In the genomic region with DNA sequence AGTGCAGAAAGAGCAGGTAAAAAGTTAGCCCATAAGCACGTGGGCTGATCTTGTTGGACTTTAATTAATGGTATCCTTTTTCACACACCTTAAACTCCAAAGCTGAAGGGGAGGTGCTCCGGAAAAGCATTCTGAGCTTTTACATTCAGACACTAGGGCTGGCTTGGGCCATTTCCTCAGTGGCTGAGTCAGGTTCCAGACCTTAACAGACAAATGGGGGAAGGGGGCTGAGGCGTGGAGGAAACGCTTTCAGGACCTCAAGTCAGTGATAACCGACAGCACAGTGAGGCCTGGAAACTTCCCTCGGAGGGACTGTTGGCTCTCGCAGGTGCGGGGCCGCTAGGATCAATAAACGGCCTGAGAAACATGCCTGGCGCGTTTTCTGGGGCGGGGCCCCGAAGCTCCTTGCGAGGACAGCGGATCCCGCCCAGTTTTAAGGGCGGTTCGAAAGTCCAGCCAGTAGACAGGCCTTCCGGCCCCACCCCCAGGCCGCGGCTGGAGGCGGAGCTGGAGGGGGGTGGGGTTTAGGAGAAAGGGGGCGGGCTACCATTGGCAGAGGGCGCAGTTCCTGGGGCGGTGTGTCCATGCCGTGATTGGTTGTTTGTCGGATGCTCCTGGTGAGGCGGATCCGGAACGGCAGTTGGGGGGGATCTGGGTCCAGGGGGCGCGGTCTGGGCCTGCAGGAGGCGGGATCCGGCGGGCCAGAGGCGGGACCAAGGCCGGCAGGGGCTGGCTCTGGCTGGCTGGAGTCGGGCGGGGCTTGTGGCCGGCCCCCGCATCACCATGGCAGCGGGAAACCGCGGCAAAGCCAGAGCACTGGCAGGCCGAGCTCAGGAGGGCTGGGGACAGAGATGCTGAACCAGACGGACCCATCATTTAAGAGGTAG, we compare ENCODE assay signal across 8 cellular contexts. TPM values are rescaled to one million over a fixed set of nuclear protein-coding genes. Genes with fewer than 3 reads are reported as not detected.
DNase-seq lines count a peak whose midpoint lies in the region; ATAC-seq, FAIRE-seq and TF ChIP-seq lines count a peak whose summit lies in the region.

No MANE protein-coding gene starts in this region.

- H3K9me3 Mint-ChIP-seq in Calu3 (ENCODE audit: low read depth, unreplicated experiment) = no peaks in the 10 kb centered on the region

- peak overlapping the region; percentile 70 for H3K4me3 Mint-ChIP-seq in Calu3 (ENCODE audit: low read depth, unreplicated experiment)

- H3K36me3 Mint-ChIP-seq in Calu3 (ENCODE audit: insufficient read depth, unreplicated experiment) = peaks cover 12% of the 10 kb centered on the region

- no peak for TF ChIP-seq CTCF in Calu3 (IDR thresholded peaks at IDR 0.05; ENCODE audit: unreplicated experiment)

- peak; percentile 92 for ATAC-seq in GM21423 (IDR thresholded peaks at IDR 0.05; ENCODE audit: unreplicated experiment)

- no peaks in the 10 kb centered on the region for H3K27me3 ChIP-seq in HUES48 (ENCODE audit: control insufficient read depth, insufficient read depth, low read length)
- H3K27me3 ChIP-seq in NT2/D1 (ENCODE audit: insufficient read depth, insufficient read length) = no peaks in the 10 kb centered on the region

- H3K4me3 ChIP-seq in HUES48 (ENCODE audit: low read depth, low read length) (peak overlapping the region; percentile 67), NT2/D1 (ENCODE audit: insufficient read length, low read depth) (peak overlapping the region; percentile 43), mesodermal cell (ENCODE audit: extremely low read depth, insufficient read depth, low read length, poor library complexity, severe bottlenecking) (peak overlapping the region; percentile 37)

- CTCF ChIA-PET in Calu3 (lab: Charles Lee) = interaction anchor here (0.6 to 1.7 kb wide), 5 partner anchors 9 to 322 kb away, joined by 3 to 11 read pairs (median 4); partner anchors contain the start of gene ALG9

- peaks cover 23% of the 10 kb centered on the region for H3K4me1 Mint-ChIP-seq in Calu3 (ENCODE audit: low read depth, unreplicated experiment)

- intact Hi-C loops in Calu3 (cut with micrococcal nuclease; ENCODE audit: unreplicated experiment) = loop anchor here (2.0 kb wide), 1 partner anchor 56 kb away; no protein-coding TSS in a partner anchor

- FAIRE-seq in endometrium (lab: Jason Lieb, UNC) = peak; percentile 35

- no peaks in the 10 kb centered on the region for H3K27me3 Mint-ChIP-seq in Calu3 (ENCODE audit: unreplicated experiment)

- no peaks in the 10 kb centered on the region for H3K36me3 ChIP-seq in HUES48 (ENCODE audit: control insufficient read depth, insufficient read depth, low read length)
- no peaks in the 10 kb centered on the region for H3K36me3 ChIP-seq in NT2/D1 (ENCODE audit: insufficient read depth, insufficient read length, low read length)
- H3K36me3 ChIP-seq in mesodermal cell (ENCODE audit: control insufficient read depth, insufficient read depth, low read length) = no peaks in the 10 kb centered on the region

- BruUV-seq in Calu3 (replicated peaks; lab: Mats Ljungman, UMichigan) = no TSS peak

- peak overlapping the region; percentile 41 for H3K9ac ChIP-seq in HUES48 (ENCODE audit: low read depth, low read length)
- H3K9ac ChIP-seq in NT2/D1 (ENCODE audit: insufficient read length, low read depth) = peak overlapping the region; percentile 77

- 1 to 2% methylated on average over 33 to 35 of the region's 47 CpGs for WGBS in mesodermal cell (ENCODE audit: insufficient coverage in 2 of 2), 2 experiments

- peak overlapping the region; percentile 86 for H3K27ac ChIP-seq in HUES48 (ENCODE audit: low read depth, low read length)
- H3K27ac ChIP-seq in mesodermal cell (ENCODE audit: low read depth, low read length, severe bottlenecking) = peak overlapping the region; percentile 89

- H3K27ac Mint-ChIP-seq in Calu3 (ENCODE audit: unreplicated experiment) = peak overlapping the region; percentile 68

- H3K9me3 ChIP-seq in HUES48 (ENCODE audit: control insufficient read depth, insufficient read depth, low read length) (no peaks in the 10 kb centered on the region), NT2/D1 (ENCODE audit: insufficient read depth, low read length) (no peaks in the 10 kb centered on the region), mesodermal cell (ENCODE audit: control insufficient read depth, low read length) (no peaks in the 10 kb centered on the region)

- peaks cover 16% of the 10 kb centered on the region for H3K4me1 ChIP-seq in HUES48 (ENCODE audit: control insufficient read depth, insufficient read depth, low read length)
- no peaks in the 10 kb centered on the region for H3K4me1 ChIP-seq in NT2/D1 (ENCODE audit: insufficient read depth, insufficient read length)
- peaks cover 31% of the 10 kb centered on the region for H3K4me1 ChIP-seq in mesodermal cell (ENCODE audit: control insufficient read depth, insufficient read depth, low read length, poor library complexity, severe bottlenecking)

- DNase-seq in Calu3 (peak; percentile 95), NT2/D1 (ENCODE audit: low read depth, low spot score) (peak; percentile 94)
- DNase-seq in activated CD8-positive, alpha-beta memory T cell treated with anti-CD3 and anti-CD28 coated beads, Interleukin-2, amount 50 U/mL, for 24 hours (ENCODE audit: extremely low read depth) = peak; percentile 83
- peak; percentile 83 for DNase-seq in stimulated activated CD8-positive, alpha-beta memory T cell treated with anti-CD3 and anti-CD28 coated beads, Interleukin-15, amount 100 ng/mL, for 24 hours (ENCODE audit: low read depth)

RNA-seq across cellular contexts. Expression of gene C11orf52, which starts 8.0 kb away (rescaled TPM):
- total RNA-seq in Calu3 (2022) = 6.2 and 7.9 TPM in 2 replicates
- 0.96 TPM for polyA plus RNA-seq in mesodermal cell (2013, experiment 1 of 2)
- polyA plus RNA-seq in mesodermal cell (2013, experiment 2 of 2) = 0.81 TPM

RNA-seq across cellular contexts. Expression of gene DIXDC1, which starts 10.4 kb away (rescaled TPM):
- 2.6 and 2.9 TPM in 2 replicates for total RNA-seq in Calu3 (2022)
- 17.2 TPM for polyA plus RNA-seq in mesodermal cell (2013, experiment 1 of 2)
- polyA plus RNA-seq in mesodermal cell (2013, experiment 2 of 2) = 15.0 TPM

RNA-seq across cellular contexts. Expression of gene HSPB2, which starts 14.2 kb away (rescaled TPM):
- not detected in 2 replicates for total RNA-seq in Calu3 (2022)
- 2.0 TPM for polyA plus RNA-seq in mesodermal cell (2013, experiment 1 of 2)
- polyA plus RNA-seq in mesodermal cell (2013, experiment 2 of 2) = 1.7 TPM

RNA-seq across cellular contexts. Expression of gene CRYAB, which starts 15.2 kb away (rescaled TPM):
- 0.66 and 1.9 TPM in 2 replicates for total RNA-seq in Calu3 (2022)
- polyA plus RNA-seq in mesodermal cell (2013, experiment 1 of 2) = 41.3 TPM
- polyA plus RNA-seq in mesodermal cell (2013, experiment 2 of 2) = 29.9 TPM

RNA-seq across cellular contexts. Expression of gene CFAP68, which starts 47.4 kb away (rescaled TPM):
- total RNA-seq in Calu3 (2022) = 28.1 and 29.8 TPM in 2 replicates
- polyA plus RNA-seq in mesodermal cell (2013, experiment 1 of 2) = 20.3 TPM
- polyA plus RNA-seq in mesodermal cell (2013, experiment 2 of 2) = 25.5 TPM

Comparison
In these comparisons a context has a peak if more than half of its experiments do, and no peak if none do; other contexts are left out.
1. Peak in every context shown above with its lines: DNase-seq, ATAC-seq, H3K4me3 ChIP-seq and H3K27ac ChIP-seq.